ENCODE assay signal across 1 cellular context in the genomic region with DNA sequence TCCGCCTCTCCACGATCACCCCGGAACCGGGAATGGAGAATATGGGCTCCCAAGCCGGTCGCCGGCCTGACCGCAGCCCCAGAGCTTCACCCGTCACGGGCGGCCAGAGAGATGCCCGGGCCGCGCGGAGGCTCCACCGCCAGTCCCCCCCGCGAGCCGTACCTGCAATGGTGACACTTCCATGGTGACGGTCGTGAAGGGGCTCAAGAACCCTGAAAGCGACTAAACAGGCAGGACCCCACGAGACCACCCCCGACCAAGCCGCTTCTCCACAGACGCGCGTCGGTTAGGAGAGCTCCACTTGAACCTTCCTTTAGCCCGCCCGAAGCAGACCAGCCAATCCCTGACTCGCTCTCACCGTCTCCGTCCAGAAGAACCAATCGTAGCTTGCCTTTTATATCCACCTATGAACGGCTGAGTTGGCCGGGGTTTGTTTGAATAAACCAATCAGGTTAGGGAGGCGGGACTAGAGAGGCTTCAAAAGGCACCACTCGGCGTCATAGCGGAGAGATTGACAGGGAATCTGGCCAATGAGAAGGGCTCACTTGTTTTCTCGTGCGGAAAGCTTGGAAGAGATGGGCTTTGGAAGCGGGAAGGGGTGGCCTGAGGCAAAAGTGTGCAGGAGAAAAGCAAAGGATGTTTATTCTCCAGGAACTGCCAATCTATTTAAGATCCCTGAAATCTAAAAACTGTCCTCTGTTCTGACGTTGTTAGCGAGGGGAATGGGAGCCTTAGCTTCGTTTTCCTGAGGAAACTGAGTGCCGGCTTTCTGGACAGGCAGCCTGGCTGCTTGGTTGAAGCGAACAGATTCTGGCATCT.
TF ChIP-seq lines count a peak whose summit lies in the region.

A gene with protein sequence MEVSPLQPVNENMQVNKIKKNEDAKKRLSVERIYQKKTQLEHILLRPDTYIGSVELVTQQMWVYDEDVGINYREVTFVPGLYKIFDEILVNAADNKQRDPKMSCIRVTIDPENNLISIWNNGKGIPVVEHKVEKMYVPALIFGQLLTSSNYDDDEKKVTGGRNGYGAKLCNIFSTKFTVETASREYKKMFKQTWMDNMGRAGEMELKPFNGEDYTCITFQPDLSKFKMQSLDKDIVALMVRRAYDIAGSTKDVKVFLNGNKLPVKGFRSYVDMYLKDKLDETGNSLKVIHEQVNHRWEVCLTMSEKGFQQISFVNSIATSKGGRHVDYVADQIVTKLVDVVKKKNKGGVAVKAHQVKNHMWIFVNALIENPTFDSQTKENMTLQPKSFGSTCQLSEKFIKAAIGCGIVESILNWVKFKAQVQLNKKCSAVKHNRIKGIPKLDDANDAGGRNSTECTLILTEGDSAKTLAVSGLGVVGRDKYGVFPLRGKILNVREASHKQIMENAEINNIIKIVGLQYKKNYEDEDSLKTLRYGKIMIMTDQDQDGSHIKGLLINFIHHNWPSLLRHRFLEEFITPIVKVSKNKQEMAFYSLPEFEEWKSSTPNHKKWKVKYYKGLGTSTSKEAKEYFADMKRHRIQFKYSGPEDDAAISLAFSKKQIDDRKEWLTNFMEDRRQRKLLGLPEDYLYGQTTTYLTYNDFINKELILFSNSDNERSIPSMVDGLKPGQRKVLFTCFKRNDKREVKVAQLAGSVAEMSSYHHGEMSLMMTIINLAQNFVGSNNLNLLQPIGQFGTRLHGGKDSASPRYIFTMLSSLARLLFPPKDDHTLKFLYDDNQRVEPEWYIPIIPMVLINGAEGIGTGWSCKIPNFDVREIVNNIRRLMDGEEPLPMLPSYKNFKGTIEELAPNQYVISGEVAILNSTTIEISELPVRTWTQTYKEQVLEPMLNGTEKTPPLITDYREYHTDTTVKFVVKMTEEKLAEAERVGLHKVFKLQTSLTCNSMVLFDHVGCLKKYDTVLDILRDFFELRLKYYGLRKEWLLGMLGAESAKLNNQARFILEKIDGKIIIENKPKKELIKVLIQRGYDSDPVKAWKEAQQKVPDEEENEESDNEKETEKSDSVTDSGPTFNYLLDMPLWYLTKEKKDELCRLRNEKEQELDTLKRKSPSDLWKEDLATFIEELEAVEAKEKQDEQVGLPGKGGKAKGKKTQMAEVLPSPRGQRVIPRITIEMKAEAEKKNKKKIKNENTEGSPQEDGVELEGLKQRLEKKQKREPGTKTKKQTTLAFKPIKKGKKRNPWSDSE (N-terminal part only) (minus strand): TSS at position 288 of the 819 bp plus-strand sequence. CDS start 105 bp downstream, at position 183.

TF ChIP-seq in HepG2, 621 proteins besides CTCF, POLR2A, EP300 and RAD21 (continued from another document and continues in another):
- TF ChIP-seq, protein P1, sequence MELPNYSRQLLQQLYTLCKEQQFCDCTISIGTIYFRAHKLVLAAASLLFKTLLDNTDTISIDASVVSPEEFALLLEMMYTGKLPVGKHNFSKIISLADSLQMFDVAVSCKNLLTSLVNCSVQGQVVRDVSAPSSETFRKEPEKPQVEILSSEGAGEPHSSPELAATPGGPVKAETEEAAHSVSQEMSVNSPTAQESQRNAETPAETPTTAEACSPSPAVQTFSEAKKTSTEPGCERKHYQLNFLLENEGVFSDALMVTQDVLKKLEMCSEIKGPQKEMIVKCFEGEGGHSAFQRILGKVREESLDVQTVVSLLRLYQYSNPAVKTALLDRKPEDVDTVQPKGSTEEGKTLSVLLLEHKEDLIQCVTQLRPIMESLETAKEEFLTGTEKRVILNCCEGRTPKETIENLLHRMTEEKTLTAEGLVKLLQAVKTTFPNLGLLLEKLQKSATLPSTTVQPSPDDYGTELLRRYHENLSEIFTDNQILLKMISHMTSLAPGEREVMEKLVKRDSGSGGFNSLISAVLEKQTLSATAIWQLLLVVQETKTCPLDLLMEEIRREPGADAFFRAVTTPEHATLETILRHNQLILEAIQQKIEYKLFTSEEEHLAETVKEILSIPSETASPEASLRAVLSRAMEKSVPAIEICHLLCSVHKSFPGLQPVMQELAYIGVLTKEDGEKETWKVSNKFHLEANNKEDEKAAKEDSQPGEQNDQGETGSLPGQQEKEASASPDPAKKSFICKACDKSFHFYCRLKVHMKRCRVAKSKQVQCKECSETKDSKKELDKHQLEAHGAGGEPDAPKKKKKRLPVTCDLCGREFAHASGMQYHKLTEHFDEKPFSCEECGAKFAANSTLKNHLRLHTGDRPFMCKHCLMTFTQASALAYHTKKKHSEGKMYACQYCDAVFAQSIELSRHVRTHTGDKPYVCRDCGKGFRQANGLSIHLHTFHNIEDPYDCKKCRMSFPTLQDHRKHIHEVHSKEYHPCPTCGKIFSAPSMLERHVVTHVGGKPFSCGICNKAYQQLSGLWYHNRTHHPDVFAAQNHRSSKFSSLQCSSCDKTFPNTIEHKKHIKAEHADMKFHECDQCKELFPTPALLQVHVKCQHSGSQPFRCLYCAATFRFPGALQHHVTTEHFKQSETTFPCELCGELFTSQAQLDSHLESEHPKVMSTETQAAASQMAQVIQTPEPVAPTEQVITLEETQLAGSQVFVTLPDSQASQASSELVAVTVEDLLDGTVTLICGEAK (IDR thresholded peaks at IDR 0.05), result no peak
- TF ChIP-seq, protein P1 (CRISPR knock-in tag; IDR thresholded peaks at IDR 0.05), result peak; percentile 71
- no peak for TF ChIP-seq LCORL (IDR thresholded peaks at IDR 0.05)
- no peak; the same call in 1 of the 2 replicates for TF ChIP-seq LCORL (CRISPR knock-in tag; IDR thresholded peaks at IDR 0.05)
- TF ChIP-seq, protein P2, sequence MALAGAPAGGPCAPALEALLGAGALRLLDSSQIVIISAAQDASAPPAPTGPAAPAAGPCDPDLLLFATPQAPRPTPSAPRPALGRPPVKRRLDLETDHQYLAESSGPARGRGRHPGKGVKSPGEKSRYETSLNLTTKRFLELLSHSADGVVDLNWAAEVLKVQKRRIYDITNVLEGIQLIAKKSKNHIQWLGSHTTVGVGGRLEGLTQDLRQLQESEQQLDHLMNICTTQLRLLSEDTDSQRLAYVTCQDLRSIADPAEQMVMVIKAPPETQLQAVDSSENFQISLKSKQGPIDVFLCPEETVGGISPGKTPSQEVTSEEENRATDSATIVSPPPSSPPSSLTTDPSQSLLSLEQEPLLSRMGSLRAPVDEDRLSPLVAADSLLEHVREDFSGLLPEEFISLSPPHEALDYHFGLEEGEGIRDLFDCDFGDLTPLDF (CRISPR knock-in tag; IDR thresholded peaks at IDR 0.05), result peak; percentile 97
- TF ChIP-seq, protein P3, sequence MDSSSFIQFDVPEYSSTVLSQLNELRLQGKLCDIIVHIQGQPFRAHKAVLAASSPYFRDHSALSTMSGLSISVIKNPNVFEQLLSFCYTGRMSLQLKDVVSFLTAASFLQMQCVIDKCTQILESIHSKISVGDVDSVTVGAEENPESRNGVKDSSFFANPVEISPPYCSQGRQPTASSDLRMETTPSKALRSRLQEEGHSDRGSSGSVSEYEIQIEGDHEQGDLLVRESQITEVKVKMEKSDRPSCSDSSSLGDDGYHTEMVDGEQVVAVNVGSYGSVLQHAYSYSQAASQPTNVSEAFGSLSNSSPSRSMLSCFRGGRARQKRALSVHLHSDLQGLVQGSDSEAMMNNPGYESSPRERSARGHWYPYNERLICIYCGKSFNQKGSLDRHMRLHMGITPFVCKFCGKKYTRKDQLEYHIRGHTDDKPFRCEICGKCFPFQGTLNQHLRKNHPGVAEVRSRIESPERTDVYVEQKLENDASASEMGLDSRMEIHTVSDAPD (CRISPR knock-in tag; IDR thresholded peaks at IDR 0.05), result peak; percentile 92
- TF ChIP-seq ZNF737 (CRISPR knock-in tag; IDR thresholded peaks at IDR 0.05; ENCODE audit: borderline replicate concordance), result no peak
- 0 out of 2 replicates have a peak, but pooled peaks have one; percentile 10 for TF ChIP-seq HOXA5 (CRISPR knock-in tag; IDR thresholded peaks at IDR 0.05)
- TF ChIP-seq, protein P4, sequence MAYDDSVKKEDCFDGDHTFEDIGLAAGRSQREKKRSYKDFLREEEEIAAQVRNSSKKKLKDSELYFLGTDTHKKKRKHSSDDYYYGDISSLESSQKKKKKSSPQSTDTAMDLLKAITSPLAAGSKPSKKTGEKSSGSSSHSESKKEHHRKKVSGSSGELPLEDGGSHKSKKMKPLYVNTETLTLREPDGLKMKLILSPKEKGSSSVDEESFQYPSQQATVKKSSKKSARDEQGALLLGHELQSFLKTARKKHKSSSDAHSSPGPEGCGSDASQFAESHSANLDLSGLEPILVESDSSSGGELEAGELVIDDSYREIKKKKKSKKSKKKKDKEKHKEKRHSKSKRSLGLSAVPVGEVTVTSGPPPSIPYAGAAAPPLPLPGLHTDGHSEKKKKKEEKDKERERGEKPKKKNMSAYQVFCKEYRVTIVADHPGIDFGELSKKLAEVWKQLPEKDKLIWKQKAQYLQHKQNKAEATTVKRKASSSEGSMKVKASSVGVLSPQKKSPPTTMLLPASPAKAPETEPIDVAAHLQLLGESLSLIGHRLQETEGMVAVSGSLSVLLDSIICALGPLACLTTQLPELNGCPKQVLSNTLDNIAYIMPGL (CRISPR knock-in tag; IDR thresholded peaks at IDR 0.05; ENCODE audit: borderline replicate concordance in 1 of 2, low read depth in 1 of 2), result peak; percentile 38 to 70; a peak in 1 of 4 replicates
- peak; percentile 94; the same call in 1 of the 2 replicates for TF ChIP-seq ZNF564 (CRISPR knock-in tag; IDR thresholded peaks at IDR 0.05)
- peak; percentile 96 for TF ChIP-seq IRX3 (CRISPR knock-in tag; IDR thresholded peaks at IDR 0.05; ENCODE audit: borderline replicate concordance, low read depth)
- no peak for TF ChIP-seq ZNF235 (CRISPR knock-in tag; IDR thresholded peaks at IDR 0.05; ENCODE audit: borderline replicate concordance)
- TF ChIP-seq ZMAT3 (CRISPR knock-in tag; conservative IDR thresholded peaks at IDR 0.05), result peak; percentile 90
- TF ChIP-seq, protein P5, sequence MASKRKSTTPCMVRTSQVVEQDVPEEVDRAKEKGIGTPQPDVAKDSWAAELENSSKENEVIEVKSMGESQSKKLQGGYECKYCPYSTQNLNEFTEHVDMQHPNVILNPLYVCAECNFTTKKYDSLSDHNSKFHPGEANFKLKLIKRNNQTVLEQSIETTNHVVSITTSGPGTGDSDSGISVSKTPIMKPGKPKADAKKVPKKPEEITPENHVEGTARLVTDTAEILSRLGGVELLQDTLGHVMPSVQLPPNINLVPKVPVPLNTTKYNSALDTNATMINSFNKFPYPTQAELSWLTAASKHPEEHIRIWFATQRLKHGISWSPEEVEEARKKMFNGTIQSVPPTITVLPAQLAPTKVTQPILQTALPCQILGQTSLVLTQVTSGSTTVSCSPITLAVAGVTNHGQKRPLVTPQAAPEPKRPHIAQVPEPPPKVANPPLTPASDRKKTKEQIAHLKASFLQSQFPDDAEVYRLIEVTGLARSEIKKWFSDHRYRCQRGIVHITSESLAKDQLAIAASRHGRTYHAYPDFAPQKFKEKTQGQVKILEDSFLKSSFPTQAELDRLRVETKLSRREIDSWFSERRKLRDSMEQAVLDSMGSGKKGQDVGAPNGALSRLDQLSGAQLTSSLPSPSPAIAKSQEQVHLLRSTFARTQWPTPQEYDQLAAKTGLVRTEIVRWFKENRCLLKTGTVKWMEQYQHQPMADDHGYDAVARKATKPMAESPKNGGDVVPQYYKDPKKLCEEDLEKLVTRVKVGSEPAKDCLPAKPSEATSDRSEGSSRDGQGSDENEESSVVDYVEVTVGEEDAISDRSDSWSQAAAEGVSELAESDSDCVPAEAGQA (IDR thresholded peaks at IDR 0.05; ENCODE audit: low read depth), result no peak
- TF ChIP-seq, protein P5 (CRISPR knock-in tag; IDR thresholded peaks at IDR 0.05; ENCODE audit: borderline replicate concordance), result no peak
- no peak for TF ChIP-seq ZNF543 (CRISPR knock-in tag; IDR thresholded peaks at IDR 0.05)
- 0 out of 2 replicates have a peak, but pooled peaks have one; percentile 69 for TF ChIP-seq TP53 (CRISPR knock-in tag; conservative IDR thresholded peaks at IDR 0.05)
- TF ChIP-seq, protein P6, sequence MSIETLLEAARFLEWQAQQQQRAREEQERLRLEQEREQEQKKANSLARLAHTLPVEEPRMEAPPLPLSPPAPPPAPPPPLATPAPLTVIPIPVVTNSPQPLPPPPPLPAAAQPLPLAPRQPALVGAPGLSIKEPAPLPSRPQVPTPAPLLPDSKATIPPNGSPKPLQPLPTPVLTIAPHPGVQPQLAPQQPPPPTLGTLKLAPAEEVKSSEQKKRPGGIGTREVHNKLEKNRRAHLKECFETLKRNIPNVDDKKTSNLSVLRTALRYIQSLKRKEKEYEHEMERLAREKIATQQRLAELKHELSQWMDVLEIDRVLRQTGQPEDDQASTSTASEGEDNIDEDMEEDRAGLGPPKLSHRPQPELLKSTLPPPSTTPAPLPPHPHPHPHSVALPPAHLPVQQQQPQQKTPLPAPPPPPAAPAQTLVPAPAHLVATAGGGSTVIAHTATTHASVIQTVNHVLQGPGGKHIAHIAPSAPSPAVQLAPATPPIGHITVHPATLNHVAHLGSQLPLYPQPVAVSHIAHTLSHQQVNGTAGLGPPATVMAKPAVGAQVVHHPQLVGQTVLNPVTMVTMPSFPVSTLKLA (IDR thresholded peaks at IDR 0.05), result 0 out of 2 replicates have a peak, but pooled peaks have one; percentile 17
